1 cellular context compared by ENCODE assay signal in genomic region chr6:99424761-99425646, GRCh38.
TF ChIP-seq lines count a peak whose summit lies in the region.

Gene PNISR (minus strand): TSS chr6:99425308. CDS start chr6:99414659, 10,649 bp downstream.

TF ChIP-seq in HEK293, 187 proteins besides CTCF, POLR2A, EP300 and RAD21 (continued from another document):
- TF ChIP-seq GLI4 (tag by site-specific recombination; IDR thresholded peaks at IDR 0.05) = 0 out of 2 replicates have a peak, but pooled peaks have one; percentile 36
- TF ChIP-seq ZBTB44 (tag by site-specific recombination; IDR thresholded peaks at IDR 0.05) = 0 out of 2 replicates have a peak, but pooled peaks have one; percentile 6
- peak; percentile 18; the same call in 1 of the 2 replicates for TF ChIP-seq ZNF24 (tag by site-specific recombination; IDR thresholded peaks at IDR 0.05)
- TF ChIP-seq ZNF529 (tag by site-specific recombination; IDR thresholded peaks at IDR 0.05; ENCODE audit: insufficient replicate concordance) = no peak
- no peak for TF ChIP-seq ZNF596 (tag by site-specific recombination; IDR thresholded peaks at IDR 0.05)
- TF ChIP-seq ZNF692 (tag by site-specific recombination; IDR thresholded peaks at IDR 0.05) = peak; percentile 24; the same call in 1 of the 2 replicates
- TF ChIP-seq PBX3 (CRISPR knock-in tag; IDR thresholded peaks at IDR 0.05) = 0 out of 2 replicates have a peak, but pooled peaks have one; percentile 70
- peak; percentile 38 for TF ChIP-seq ZBTB26 (tag by site-specific recombination; optimal IDR thresholded peaks at IDR 0.05)
- TF ChIP-seq ZXDB (tag by site-specific recombination; IDR thresholded peaks at IDR 0.05) = peak; percentile 62
- TF ChIP-seq IKZF3 (tag by site-specific recombination; IDR thresholded peaks at IDR 0.05) = no peak
